In the genomic region with DNA sequence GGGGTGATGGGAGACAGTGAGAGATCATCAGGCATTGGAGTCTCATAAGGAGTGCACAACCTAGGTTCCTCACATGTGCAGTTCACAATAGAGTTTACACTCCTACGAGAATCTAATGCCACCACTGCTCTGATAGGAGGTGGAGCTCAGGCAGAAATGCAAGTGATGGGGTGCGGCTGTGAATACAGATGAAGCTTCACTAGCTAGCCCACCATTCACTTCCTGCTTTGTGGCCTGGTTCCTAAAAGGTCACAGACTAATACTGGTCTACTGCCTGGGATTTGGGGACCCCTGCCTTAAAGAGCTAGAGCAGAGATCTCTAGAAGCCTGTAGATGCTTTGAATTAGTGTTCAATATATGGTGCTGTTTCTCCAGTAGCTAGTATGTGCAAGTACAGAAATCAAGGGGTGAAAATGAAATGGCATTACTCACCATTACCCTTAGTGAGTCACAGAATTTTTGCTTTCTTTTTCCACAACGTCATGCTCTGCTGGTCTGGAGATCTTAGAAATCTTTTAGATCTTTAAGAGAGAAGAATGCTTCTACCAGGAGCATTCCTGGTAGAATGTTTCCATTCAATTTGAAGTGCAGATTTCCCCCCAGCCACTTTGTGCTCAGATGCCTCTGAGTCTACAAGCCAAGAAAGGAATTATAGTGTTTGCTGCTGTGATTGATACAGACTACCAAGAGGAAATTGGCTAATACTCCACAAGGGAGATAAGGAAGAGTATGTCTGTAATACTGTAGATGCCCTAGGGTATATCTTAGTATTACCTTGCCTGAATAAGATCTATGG, we compare ENCODE assay signal across 11 cellular contexts.
DNase-seq lines count a peak whose midpoint lies in the region; ATAC-seq, FAIRE-seq and TF ChIP-seq lines count a peak whose summit lies in the region.
"Had no signal": no experiment of that assay in that cellular context is flagged by ENCODE, and none has a peak within 500 bp of the region (broad histone marks: within the 10 kb centered on the region; RNA-seq: fewer than 3 reads in every experiment).

No MANE protein-coding gene starts in this region.

- no peak for TF ChIP-seq POLR2A in H54 (IDR thresholded peaks at IDR 0.05; ENCODE audit: low read depth, low read length)

- H3K36me3 ChIP-seq in Karpas-422 (ENCODE audit: insufficient read depth, low read length): no peaks in the 10 kb centered on the region
- H3K36me3 ChIP-seq: esophagus squamous epithelium had no signal

- no peaks in the 10 kb centered on the region for H3K4me1 ChIP-seq in Karpas-422 (ENCODE audit: low read length)
- H3K4me1 ChIP-seq: esophagus squamous epithelium had no signal

- H3K27ac ChIP-seq in Karpas-422 (ENCODE audit: low read length): no peak overlapping the region
- H3K27ac ChIP-seq: esophagus squamous epithelium, skin epidermis had no signal

- no peaks in the 10 kb centered on the region for H3K27me3 ChIP-seq in Karpas-422 (ENCODE audit: low read length)
- H3K27me3 ChIP-seq: esophagus squamous epithelium had no signal

- intact Hi-C loops in cardiac septum (cut with DNase I) (no loop called here), Right ventricle myocardium inferior (cut with DNase I) (no loop called here)

- no peak overlapping the region for H3K4me3 ChIP-seq in Karpas-422 (ENCODE audit: low read length)
- H3K4me3 ChIP-seq in foreskin fibroblast (ENCODE audit: low read depth in 1 of 2, low read length in 2 of 2): no peak overlapping the region
- H3K4me3 ChIP-seq: esophagus squamous epithelium, skin epidermis had no signal

- no peaks in the 10 kb centered on the region for H3K9me2 ChIP-seq in Karpas-422 (replicated peaks; ENCODE audit: insufficient read depth, low read length)

- H3K79me2 ChIP-seq in Karpas-422 (ENCODE audit: low read length): no peaks in the 10 kb centered on the region

- H3K9ac ChIP-seq in Karpas-422 (ENCODE audit: low read length): no peak overlapping the region

- no peak for TF ChIP-seq CTCF in foreskin fibroblast (IDR thresholded peaks at IDR 0.05; ENCODE audit: low read depth, low read length)

- H3K4me2 ChIP-seq in Karpas-422 (ENCODE audit: low read depth, low read length, poor library complexity, severe bottlenecking): no peak overlapping the region

- peak; percentile 86 for FAIRE-seq in H54 (lab: Jason Lieb, UNC)

- peak overlapping the region; percentile 82; the same call in 1 of the 2 replicates for H2AFZ ChIP-seq in Karpas-422 (ENCODE audit: low read length)

- H4K20me1 ChIP-seq in Karpas-422 (ENCODE audit: insufficient read depth, low read depth, low read length): no peaks in the 10 kb centered on the region

- no peaks in the 10 kb centered on the region for H3K9me3 ChIP-seq in Karpas-422 (ENCODE audit: low read length)

- DNase-seq in GM04503 (ENCODE audit: low read depth) (peak; percentile 20), H54 (ENCODE audit: insufficient read length, low spot score) (peak; percentile 2), Karpas-422 (no peak), foreskin fibroblast (peak; percentile 51 to 62), DMS 273 treated with DMSO at 0.1 percent for 48 hours (lab: John Stamatoyannopoulos, UW) (no peak), cardiac septum (ENCODE audit: low spot score) (no peak), Right ventricle myocardium inferior (ENCODE audit: missing footprints) (no peak)
- DNase-seq in stimulated activated CD4-positive, alpha-beta T cell treated with anti-CD3 and anti-CD28 coated beads, Interleukin-15, amount 100 ng/mL, for 24 hours: no peak
- DNase-seq: esophagus squamous epithelium, NCI-H1436 had no signal

- no peak for ATAC-seq in Right ventricle myocardium inferior

Comparison
In these comparisons a context has a peak if more than half of its experiments do, and no peak if none do; other contexts are left out.
1. DNase-seq: peak in GM04503 (single experiment), H54 (single experiment) and foreskin fibroblast (2 of 2); none in Karpas-422 (single experiment), DMS 273 treated with DMSO at 0.1 percent for 48 hours (single experiment), stimulated activated CD4-positive, alpha-beta T cell treated with anti-CD3 and anti-CD28 coated beads, Interleukin-15, amount 100 ng/mL, for 24 hours (single experiment), cardiac septum (single experiment) and Right ventricle myocardium inferior (single experiment).